In the genomic region with DNA sequence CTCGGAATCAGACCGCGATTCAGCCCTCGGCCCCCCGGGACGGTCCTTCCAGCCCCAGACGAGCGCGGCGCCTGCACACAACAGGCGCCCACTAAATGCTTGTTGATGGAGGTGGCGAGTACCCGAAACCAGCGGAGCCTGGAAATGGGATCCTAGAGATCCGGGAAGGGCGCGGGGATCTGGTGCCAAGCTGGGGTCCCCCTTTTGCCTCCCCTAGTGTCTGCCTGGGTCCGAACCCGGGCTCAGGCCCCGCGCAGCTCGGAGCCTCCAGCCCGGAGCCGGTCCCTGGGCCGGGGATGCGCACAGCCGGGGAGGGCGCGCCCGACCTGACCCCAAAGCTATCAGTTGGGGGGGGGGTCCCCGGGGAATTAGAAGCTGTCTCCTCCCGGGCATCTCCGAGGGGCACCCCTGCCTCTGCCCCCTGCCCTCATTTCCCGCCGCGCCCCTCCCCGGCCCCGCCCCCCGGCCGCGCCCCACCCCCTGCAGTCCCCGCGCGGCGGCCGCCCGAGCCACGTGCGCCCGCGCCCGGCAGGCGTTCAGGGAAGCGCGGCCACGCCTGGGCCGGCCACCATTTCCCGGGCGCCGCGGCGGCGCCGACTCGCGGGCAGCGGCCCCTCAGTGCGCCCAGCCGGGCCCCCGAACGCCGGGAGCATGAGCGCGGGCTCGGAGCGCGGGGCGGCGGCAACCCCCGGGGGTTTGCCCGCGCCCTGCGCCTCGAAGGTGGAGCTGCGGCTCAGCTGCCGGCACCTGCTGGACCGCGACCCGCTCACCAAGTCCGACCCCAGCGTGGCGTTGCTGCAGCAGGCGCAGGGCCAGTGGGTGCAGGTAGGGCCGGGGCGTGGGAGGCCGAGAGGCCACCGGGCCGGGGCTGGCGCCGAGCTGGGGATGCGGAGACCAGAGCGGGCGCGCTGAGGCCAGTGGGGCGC, we compare ENCODE assay signal across 8 cellular contexts. TPM values are rescaled to one million over a fixed set of nuclear protein-coding genes. Genes with fewer than 3 reads are reported as not detected.
DNase-seq lines count a peak whose midpoint lies in the region; ATAC-seq and TF ChIP-seq lines count a peak whose summit lies in the region.

TSS of gene CPNE7 (plus strand) at position 512 of the 926 bp plus-strand sequence. CDS start at position 652, 140 bp downstream.

- H3K4me1 ChIP-seq in Panc1 (ENCODE audit: control insufficient read depth, insufficient read depth, low read length) (no peaks in the 10 kb centered on the region), esophagus muscularis mucosa (peaks cover 22 to 40% (median 31%) of the 10 kb centered on the region in 4 donors), aorta (ENCODE audit: control insufficient read depth in 1 of 2, insufficient read depth in 2 of 2, low read length in 2 of 2) (no peaks in the 10 kb centered on the region)

- 4% methylated on average over 17 of the region's 105 CpGs for WGBS in esophagus muscularis mucosa
- 1% methylated on average over 60 to 105 of the region's 105 CpGs for WGBS in aorta, 2 donors

- ATAC-seq in Panc1 = peak; percentile 64
- ATAC-seq in aorta (ENCODE audit: low FRiP score) = no peak

- H3K36me3 ChIP-seq in Panc1 (ENCODE audit: control insufficient read depth, insufficient read depth, low read length) (no peaks in the 10 kb centered on the region; the same call in 1 of the 2 replicates), esophagus muscularis mucosa (no peaks in the 10 kb centered on the region), aorta (ENCODE audit: control insufficient read depth in 1 of 2, insufficient read depth in 2 of 2, low read length in 1 of 2) (no peaks in the 10 kb centered on the region)

- BruUV-seq in Panc1 (replicated peaks; lab: Mats Ljungman, UMichigan) = no TSS peak

- POLR2A ChIA-PET in Panc1 (lab: Charles Lee) = interaction anchor here (0.6 to 0.7 kb wide), 2 partner anchors 64 to 123 kb away, joined by 12 read pairs; no protein-coding TSS in a partner anchor

- H3K27me3 ChIP-seq in Panc1 (ENCODE audit: control insufficient read depth, insufficient read depth, low read length) = no peaks in the 10 kb centered on the region
- peaks cover 6 to 77% (median 30%) of the 10 kb centered on the region in 4 donors for H3K27me3 ChIP-seq in esophagus muscularis mucosa
- no peaks in the 10 kb centered on the region for H3K27me3 ChIP-seq in aorta (ENCODE audit: control insufficient read depth in 1 of 2, insufficient read depth in 2 of 2, low read length in 1 of 2)

- TF ChIP-seq EP300 in esophagus muscularis mucosa (IDR thresholded peaks at IDR 0.05) = no peak

- DNase-seq in activated naive CD4-positive, alpha-beta T cell treated with Interleukin-2 at 50 U/mL for 16 hours = peak; percentile 16
- no peak for DNase-seq in activated naive CD4-positive, alpha-beta T cell (lab: John Stamatoyannopoulos, UW)
- DNase-seq in Panc1 (ENCODE audit: low read depth, low spot score) (no peak), esophagus muscularis mucosa (ENCODE audit: extremely low spot score) (no peak), skeletal muscle cell (ENCODE audit: low read depth) (no peak), aorta (no peak), posterior vena cava (ENCODE audit: low spot score) (no peak), KG1 (lab: John Stamatoyannopoulos, UW) (no peak)

- H3K4me3 ChIP-seq in Panc1 (ENCODE audit: low read depth in 2 of 2, low read length in 2 of 2) (peak within 1 kb of the TSS; percentile 45 to 64), esophagus muscularis mucosa (peak within 1 kb of the TSS; percentile 35 to 49 (median 36)), skeletal muscle cell (ENCODE audit: low read depth, low read length) (peak within 1 kb of the TSS; percentile 58), aorta (ENCODE audit: low read length in 2 of 2) (no peak within 1 kb of the TSS)

- intact Hi-C loops in Panc1 (cut with micrococcal nuclease; ENCODE audit: unreplicated experiment) = no loop called here
- intact Hi-C loops in esophagus muscularis mucosa (cut with DNase I) = no loop called here
- intact Hi-C loops in aorta (cut with DNase I) = no loop called here
- intact Hi-C loops in posterior vena cava (cut with DNase I) = loop anchor here (2.0 to 10.0 kb wide), 3 partner anchors 25 to 69 kb away; no protein-coding TSS in a partner anchor

- no peak for TF ChIP-seq POLR2A in esophagus muscularis mucosa (IDR thresholded peaks at IDR 0.05; ENCODE audit: low read depth)

- CTCF ChIA-PET in Panc1 (lab: Charles Lee) = no interaction called here

- H3K27ac ChIP-seq in Panc1 (ENCODE audit: low read length) (peak within 1 kb of the TSS; percentile 71), esophagus muscularis mucosa (replicated peaks in 1 of 4) (no peak within 1 kb of the TSS), aorta (ENCODE audit: low read depth in 1 of 2, low read length in 2 of 2) (no peak within 1 kb of the TSS)

- in situ Hi-C loops in Panc1 (cut with HindIII; ENCODE audit: low pct_unique_long_range_greater_than_20kb, low sequenced_read_pairs) = no loop called here

- TF ChIP-seq CTCF in Panc1 (IDR thresholded peaks at IDR 0.05) (no peak), esophagus muscularis mucosa (IDR thresholded peaks at IDR 0.05) (no peak)

- no peaks in the 10 kb centered on the region for H3K9me3 ChIP-seq in Panc1 (ENCODE audit: control insufficient read depth, insufficient read depth, low read depth, low read length)
- H3K9me3 ChIP-seq in esophagus muscularis mucosa = no peaks in the 10 kb centered on the region
- no peaks in the 10 kb centered on the region for H3K9me3 ChIP-seq in aorta (ENCODE audit: control insufficient read depth, low read length)

RNA-seq across cellular contexts. Expression of gene CPNE7, which starts in this region (rescaled TPM):
- 32.7 TPM for total RNA-seq in Panc1 (2021; ENCODE audit: unreplicated experiment)
- 46.0 TPM for polyA plus RNA-seq in Panc1 (2012; ENCODE audit: insufficient read length)
- total RNA-seq in esophagus muscularis mucosa = 1 to 10 TPM in 2 of 4 donors, under 1 TPM in 1, not detected in 1; 0.83 to 1.7 (median 1.4) TPM
- under 1 TPM; 0.13 to 0.66 TPM for total RNA-seq in aorta
- polyA plus RNA-seq in aorta = under 1 TPM; 0.13 to 0.69 TPM
- under 1 TPM in 1 of 2 donors, not detected in 1; 0.71 TPM for total RNA-seq in posterior vena cava

Comparison
In these comparisons a context has a peak if more than half of its experiments do, and no peak if none do; other contexts are left out.
1. RNA of gene CPNE7 (total RNA-seq): 32.7 TPM in Panc1 (single experiment); 0.83 to 1.7 TPM in esophagus muscularis mucosa, 0.71 TPM in posterior vena cava and 0.13 to 0.66 TPM in aorta; every median in the first group is over 10 times any median in the second.
2. H3K4me3 ChIP-seq: peak in Panc1 (2 of 2), esophagus muscularis mucosa (4 of 4) and skeletal muscle cell (single experiment); none in aorta (0 of 2).
3. intact Hi-C loops: an anchor here in posterior vena cava (2.0 to 10.0 kb wide); none called in Panc1, esophagus muscularis mucosa and aorta.